ENCODE assay signal across 26 cellular contexts in the genomic region with DNA sequence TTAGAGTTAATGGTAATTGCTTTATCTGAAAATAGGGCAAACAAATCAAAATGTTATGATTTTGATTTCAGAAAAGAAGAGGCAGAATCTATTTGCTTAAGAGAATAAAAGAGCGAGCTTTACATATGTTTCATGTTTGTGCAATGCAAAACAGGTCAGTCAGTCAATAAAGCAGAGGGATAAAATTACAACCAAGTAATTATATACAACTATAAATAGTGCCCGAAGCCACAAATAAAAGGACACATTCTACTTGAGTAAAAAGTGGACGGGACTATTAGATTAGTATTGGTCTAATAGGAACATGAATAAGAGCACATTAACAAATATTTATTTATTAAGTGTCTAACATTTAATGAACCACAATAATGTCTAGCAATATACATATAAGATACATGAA.
"Had no signal": no experiment of that assay in that cellular context is flagged by ENCODE, and none has a peak within 500 bp of the region (broad histone marks: within the 10 kb centered on the region; RNA-seq: fewer than 3 reads in every experiment).

No MANE protein-coding gene starts in this region.

- DNase-seq: activated CD4-positive, alpha-beta memory T cell treated with anti-CD3 and anti-CD28 coated beads for 36 hours; activated CD4-positive, alpha-beta T cell treated with anti-CD3 and anti-CD28 coated beads for 36 hours; activated CD4-positive, alpha-beta T cell treated with anti-CD3 and anti-CD28 coated beads, Interleukin-2, amount 10 ng/mL, durations not matched to agents 7 days and 5 days; activated CD8-positive, alpha-beta memory T cell treated with anti-CD3 and anti-CD28 coated beads, Interleukin-2, amount 50 U/mL, for 4 hours; activated effector memory CD4-positive, alpha-beta T cell treated with Interleukin-2 at 50 U/mL for 16 hours; activated naive CD4-positive, alpha-beta T cell treated with anti-CD3 and anti-CD28 coated beads, Interleukin-2, amount 10 ng/mL, durations not matched to agents 7 days and 5 days; activated naive CD8-positive, alpha-beta T cell treated with anti-CD3 and anti-CD28 coated beads, Interleukin-2, amount 50 U/mL, for 24 hours; activated T-cell treated with anti-CD3 and anti-CD28 coated beads for 4 hours; activated T-cell treated with anti-CD3 and anti-CD28 coated beads, Interleukin-2, amount 50 U/mL, for 4 hours; anterior cingulate cortex; caudate nucleus; cerebellar nuclear complex; Kasumi-1; KG1; NCI-H1092 treated with DMSO at 0.1 percent for 48 hours; NCI-H1417; NCI-H187 treated with DMSO at 0.1 percent for 48 hours; NCI-H2081; NCI-H2171 treated with DMSO at 0.1 percent for 48 hours; NCI-H226; NCI-H446 treated with DMSO at 0.1 percent for 48 hours; NCI-H524; PC-9 had no signal

- H2AFZ ChIP-seq: PC-9 had no signal

- H3K27ac ChIP-seq: PC-9, RWPE1 had no signal

- H3K4me2 ChIP-seq: PC-9 had no signal

- ATAC-seq: activated CD4-positive, alpha-beta T cell treated with anti-CD3 and anti-CD28 coated beads for 36 hours; activated CD4-positive, CD25-positive, alpha-beta regulatory T cell treated with anti-CD3 and anti-CD28 coated beads, Interleukin-2, amount 50 U/mL, for 24 hours; activated naive CD8-positive, alpha-beta T cell treated with anti-CD3 and anti-CD28 coated beads, Interleukin-2, amount 50 U/mL, for 24 hours; activated T-cell treated with anti-CD3 and anti-CD28 coated beads, Interleukin-2, amount 50 U/mL, for 4 hours; Right ventricle myocardium inferior had no signal

- H3K4me3 ChIP-seq: PC-9 had no signal
